8 cellular contexts compared by ENCODE assay signal in genomic region chr11:6320411-6321207, GRCh38. TPM values are rescaled to one million over a fixed set of nuclear protein-coding genes. Genes with fewer than 3 reads are reported as not detected.
A peak's percentile ranks its signal among the peaks of the same experiment; 100 is the strongest.
DNase-seq lines count a peak whose midpoint lies in the region; FAIRE-seq and TF ChIP-seq lines count a peak whose summit lies in the region.

CAVIN3 (minus strand) TSS chr11:6320501; CDS start chr11:6320476, 25 bp downstream.

- peak within 1 kb of the TSS; percentile 15 for H4K91ac ChIP-seq in H9 (ENCODE audit: insufficient read length, low read depth, low read length)

- H3K4me1 ChIP-seq in H9 (ENCODE audit: insufficient read depth, low read length), result peaks cover 4% of the 10 kb centered on the region; the same call in 1 of the 2 replicates
- peaks cover 0 to 1% of the 10 kb centered on the region in 2 donors for H3K4me1 ChIP-seq in breast epithelium

- H3K27ac Mint-ChIP-seq in H9, result peak within 1 kb of the TSS; percentile 91 to 97 (median 96)

- no peak within 1 kb of the TSS; the same call in 1 of the 2 replicates for H2BK15ac ChIP-seq in H9 (ENCODE audit: low read depth, low read length)

- peak; percentile 5 for FAIRE-seq in RCC 7860 (lab: Jason Lieb, UNC)

- no peaks in the 10 kb centered on the region for H3K79me1 ChIP-seq in H9 (ENCODE audit: insufficient read depth, low read depth, low read length, poor library complexity, severe bottlenecking)

- intact Hi-C loops in breast epithelium (cut with DNase I; ENCODE audit: low total_unique reads), result no loop called here

- H3T11ph ChIP-seq in H9 (ENCODE audit: low read length), result peak within 1 kb of the TSS; percentile 90

- no peak within 1 kb of the TSS for H2BK5ac ChIP-seq in H9 (ENCODE audit: insufficient read length, low read length)

- TF ChIP-seq CTCF in H9 (conservative IDR thresholded peaks at IDR 0.05) (no peak), breast epithelium (IDR thresholded peaks at IDR 0.05) (no peak)

- H3K4ac ChIP-seq in H9 (ENCODE audit: low read depth, low read length), result peak within 1 kb of the TSS; percentile 35

- peak within 1 kb of the TSS; percentile 92 for H3K14ac ChIP-seq in H9 (ENCODE audit: insufficient read depth, low read length)

- H3K4me2 ChIP-seq in H9 (ENCODE audit: insufficient read depth, insufficient read length, low read length), result peak within 1 kb of the TSS; percentile 96

- H3K27me3 ChIP-seq in H9 (ENCODE audit: insufficient read depth, low read length) (no peaks in the 10 kb centered on the region; the same call in 1 of the 2 replicates), breast epithelium (no peaks in the 10 kb centered on the region)

- peak within 1 kb of the TSS; percentile 60 to 71 (median 65) for H3K4me3 ChIP-seq in breast epithelium

- TF ChIP-seq POLR2A in breast epithelium (IDR thresholded peaks at IDR 0.05), result no peak

- H2AK5ac ChIP-seq in H9 (ENCODE audit: insufficient read length, low read length), result no peak within 1 kb of the TSS

- H3K23me2 ChIP-seq in H9 (ENCODE audit: insufficient read length, low read depth, low read length, poor library complexity, severe bottlenecking), result peaks cover 18% of the 10 kb centered on the region

- peak within 1 kb of the TSS; percentile 49 for H3K27ac ChIP-seq in H9 (ENCODE audit: insufficient read length, low read depth, low read length)
- peak within 1 kb of the TSS; percentile 91 to 94 for H3K27ac ChIP-seq in breast epithelium

- no peaks in the 10 kb centered on the region for H3K9me3 ChIP-seq in H9 (ENCODE audit: control insufficient read depth, low read depth, low read length)
- H3K9me3 ChIP-seq in breast epithelium, result no peaks in the 10 kb centered on the region

- H4K20me1 ChIP-seq in H9 (ENCODE audit: control insufficient read depth, insufficient read depth, insufficient read length), result no peaks in the 10 kb centered on the region

- H3K27me3 Mint-ChIP-seq in H9 (ENCODE audit: low read depth), result no peaks in the 10 kb centered on the region; the same call in 1 of the 2 replicates

- H4K8ac ChIP-seq in H9 (replicated peaks; ENCODE audit: insufficient read length, low read depth, low read length), result peak within 1 kb of the TSS; percentile 78

- H3K36me3 Mint-ChIP-seq in H9 (ENCODE audit: insufficient read depth in 1 of 3, low read depth in 3 of 3), result peaks cover 0 to 14% (median 13%) of the 10 kb centered on the region in 3 experiments; a peak in 5 of 7 replicates

- H2BK20ac ChIP-seq in H9 (ENCODE audit: low read depth, low read length, poor library complexity, severe bottlenecking), result no peak within 1 kb of the TSS

- peak within 1 kb of the TSS; percentile 86 for H3K9ac ChIP-seq in H9 (ENCODE audit: extremely low read depth, insufficient read length, low read length)

- no peak within 1 kb of the TSS for H3K56ac ChIP-seq in H9 (ENCODE audit: insufficient read length, low read depth, low read length)

- peaks cover 66 to 67% of the 10 kb centered on the region in 2 experiments for H3K4me1 Mint-ChIP-seq in H9

- H2BK120ac ChIP-seq in H9 (ENCODE audit: low read depth, low read length, poor library complexity, severe bottlenecking), result no peak within 1 kb of the TSS

- no peaks in the 10 kb centered on the region for H3K79me2 ChIP-seq in H9 (ENCODE audit: insufficient read depth, low read length)

- H2AFZ ChIP-seq in H9 (ENCODE audit: low read length), result no peak within 1 kb of the TSS

- H4K5ac ChIP-seq in H9 (ENCODE audit: insufficient read length, low read depth, low read length), result peak within 1 kb of the TSS; percentile 69

- WGBS in H9 (ENCODE audit: extremely low coverage, insufficient read length, low lambda C conversion rate), result no CpG with 5 or more reads among the region's 44 CpGs

- H3K9me3 Mint-ChIP-seq in H9, result no peaks in the 10 kb centered on the region; a peak in 1 of 5 replicates

- H3K36me3 ChIP-seq in breast epithelium, result no peaks in the 10 kb centered on the region

- peak within 1 kb of the TSS; percentile 31 for H2BK12ac ChIP-seq in H9 (ENCODE audit: insufficient read length, low read depth, low read length)

- peak within 1 kb of the TSS; percentile 97 for H3K18ac ChIP-seq in H9 (ENCODE audit: insufficient read length, low read depth, low read length)

- DNase-seq in ELR (ENCODE audit: low read depth) (peak; percentile 94), H9 (peak; percentile 79), RCC 7860 (ENCODE audit: low spot score) (peak; percentile 73), breast epithelium (ENCODE audit: low spot score in 2 of 2) (peak; percentile 69 to 71), iPS-NIHi7 (ENCODE audit: extremely low spot score) (peak; percentile 69), NCI-H1436 treated with DMSO at 0.1 percent for 48 hours (lab: John Stamatoyannopoulos, UW) (no peak), NCI-H1092 treated with DMSO at 0.1 percent for 48 hours (lab: John Stamatoyannopoulos, UW) (no peak)
- peak; percentile 78 to 82 for DNase-seq in stimulated activated CD4-positive, alpha-beta T cell treated with anti-CD3 and anti-CD28 coated beads, Interleukin-15, amount 100 ng/mL, for 48 hours (ENCODE audit: low read depth in 2 of 2)

- no peak within 1 kb of the TSS for H3K23ac ChIP-seq in H9 (ENCODE audit: insufficient read length, low read depth, low read length)

- H3K4me3 Mint-ChIP-seq in H9, result peak within 1 kb of the TSS; percentile 75 to 80

RNA-seq across cellular contexts. Expression of gene CAVIN3, which starts in this region (rescaled TPM):
- 56.7 and 60.0 TPM in 2 replicates for total RNA-seq in H9 (2021)
- 100 to 1,000 TPM in 1 of 3 donors, 10 to 100 TPM in 2; 53.1 to 130 (median 78.3) TPM for total RNA-seq in breast epithelium

Comparison
In these comparisons a context has a peak if more than half of its experiments do, and no peak if none do; other contexts are left out.
1. DNase-seq: peak in ELR (single experiment), H9 (single experiment), RCC 7860 (single experiment), breast epithelium (2 of 2), iPS-NIHi7 (single experiment) and stimulated activated CD4-positive, alpha-beta T cell treated with anti-CD3 and anti-CD28 coated beads, Interleukin-15, amount 100 ng/mL, for 48 hours (2 of 2); none in NCI-H1436 treated with DMSO at 0.1 percent for 48 hours (single experiment) and NCI-H1092 treated with DMSO at 0.1 percent for 48 hours (single experiment).